Comparison of ENCODE assay signal across 7 cellular contexts in genomic region chr19:56350416-56351045, GRCh38. TPM values are rescaled to one million over a fixed set of nuclear protein-coding genes. Genes with fewer than 3 reads are reported as not detected.
DNase-seq lines count a peak whose midpoint lies in the region; ATAC-seq and TF ChIP-seq lines count a peak whose summit lies in the region.

No MANE protein-coding gene starts in this region.

- DNase-seq in GF-D8 (lab: John Stamatoyannopoulos, UW): peak; percentile 11
- peak; percentile 63 for DNase-seq in MV-4-11 (lab: John Stamatoyannopoulos, UW)
- DNase-seq in T-helper 9 cell: peak; percentile 17
- no peak for DNase-seq in coronary artery (ENCODE audit: low spot score)
- DNase-seq in mucosa of gallbladder (ENCODE audit: low spot score): peak; percentile 50
- no peak for DNase-seq in thoracic aorta (ENCODE audit: low spot score)

- no peaks in the 10 kb centered on the region for H3K36me3 ChIP-seq in thoracic aorta

- no peaks in the 10 kb centered on the region for H3K27me3 ChIP-seq in thoracic aorta (replicated peaks; ENCODE audit: insufficient read depth)

- H3K9me3 ChIP-seq in thoracic aorta: no peaks in the 10 kb centered on the region

- no peak for ATAC-seq in thoracic aorta (ENCODE audit: insufficient number of reproducible peaks, low FRiP score, low read depth)
- no peak for ATAC-seq in HG03045 (IDR thresholded peaks at IDR 0.05; ENCODE audit: unreplicated experiment)

- no peak overlapping the region for H3K27ac ChIP-seq in coronary artery
- no peak overlapping the region for H3K27ac ChIP-seq in thoracic aorta

- TF ChIP-seq CTCF in coronary artery (IDR thresholded peaks at IDR 0.05): peak; percentile 45
- TF ChIP-seq CTCF in thoracic aorta (IDR thresholded peaks at IDR 0.05): peak; percentile 71

- no peaks in the 10 kb centered on the region for H3K4me1 ChIP-seq in thoracic aorta (ENCODE audit: control insufficient read depth in 1 of 2, low read depth in 2 of 2)

- H3K4me3 ChIP-seq in coronary artery: no peak overlapping the region
- H3K4me3 ChIP-seq in thoracic aorta: no peak overlapping the region

RNA-seq across cellular contexts. Expression of gene ZSCAN5A, which starts 35.9 kb away (rescaled TPM):
- total RNA-seq in mucosa of gallbladder: 10.7 TPM
- total RNA-seq in thoracic aorta: 10 to 100 TPM in 1 of 2 donors, 1 to 10 TPM in 1; 7.3 to 11.9 TPM

RNA-seq across cellular contexts. Expression of gene ZNF582, which starts 42.8 kb away (rescaled TPM):
- total RNA-seq in mucosa of gallbladder (8.3 TPM), thoracic aorta (1 to 10 TPM; 2.1 to 2.6 TPM)

RNA-seq across cellular contexts. Expression of gene ZNF583, which starts 53.6 kb away (rescaled TPM):
- total RNA-seq in mucosa of gallbladder (6.7 TPM), thoracic aorta (10 to 100 TPM in 1 of 2 donors, 1 to 10 TPM in 1; 4.2 to 20.9 TPM)

Comparison
In these comparisons a context has a peak if more than half of its experiments do, and no peak if none do; other contexts are left out.
1. DNase-seq: peak in GF-D8 (single experiment), MV-4-11 (single experiment), T-helper 9 cell (single experiment) and mucosa of gallbladder (single experiment); none in coronary artery (single experiment) and thoracic aorta (single experiment).